In the genomic region with DNA sequence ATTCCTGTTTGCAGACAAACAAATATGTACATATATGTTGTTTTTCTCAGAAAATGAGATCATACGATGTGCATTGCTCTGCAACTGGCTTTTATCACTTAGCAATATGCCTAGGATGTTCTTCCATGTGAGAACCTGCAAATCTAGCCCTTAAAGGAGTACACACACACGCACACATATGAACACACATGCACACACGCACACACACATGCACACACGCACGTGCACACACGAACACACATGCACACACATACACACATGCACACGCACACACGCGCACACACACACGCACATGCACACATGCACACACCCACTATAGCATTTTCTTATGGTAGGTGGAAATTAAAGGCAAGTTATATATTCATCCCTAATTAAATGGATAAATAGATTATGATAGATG, we compare ENCODE assay signal across 27 cellular contexts. TPM values are rescaled to one million over a fixed set of nuclear protein-coding genes. Genes with fewer than 3 reads are reported as not detected.
"Had no signal": no experiment of that assay in that cellular context is flagged by ENCODE, and none has a peak within 500 bp of the region (broad histone marks: within the 10 kb centered on the region; RNA-seq: fewer than 3 reads in every experiment).

No MANE protein-coding gene starts in this region.

- H3K27me3 ChIP-seq: adrenal gland had no signal

- H3K4me2 ChIP-seq: PC-9 had no signal

- H3K4me3 Mint-ChIP-seq: activated CD4-positive, alpha-beta memory T cell treated with anti-CD3 and anti-CD28 coated beads, Interleukin-2, amount 10 ng/mL, durations not matched to agents 7 days and 5 days; activated naive CD4-positive, alpha-beta T cell treated with anti-CD3 and anti-CD28 coated beads for 36 hours; activated naive CD8-positive, alpha-beta T cell treated with anti-CD3 and anti-CD28 coated beads, Interleukin-2, amount 10 ng/mL, durations not matched to agents 7 days and 5 days; activated T-helper 17 cell treated with anti-CD3 and anti-CD28 coated beads, Interleukin-2, amount 50 U/mL, for 72 hours; T-cell had no signal

- H3K4me3 ChIP-seq: adrenal gland, PC-9 had no signal

- ATAC-seq: activated T-helper 17 cell treated with anti-CD3 and anti-CD28 coated beads, Interleukin-2, amount 50 U/mL, for 72 hours; T-cell had no signal

- DNase-seq: activated CD4-positive, alpha-beta memory T cell treated with anti-CD3 and anti-CD28 coated beads, Interleukin-2, amount 10 ng/mL, durations not matched to agents 7 days and 5 days; activated CD4-positive, alpha-beta T cell treated with anti-CD3 and anti-CD28 coated beads, Interleukin-2, amount 50 U/mL, for 1 hour; activated CD4-positive, CD25-positive, alpha-beta regulatory T cell; activated gamma-delta T cell; activated naive CD4-positive, alpha-beta T cell treated with anti-CD3 and anti-CD28 coated beads for 36 hours; activated naive CD8-positive, alpha-beta T cell treated with anti-CD3 and anti-CD28 coated beads, Interleukin-2, amount 10 ng/mL, durations not matched to agents 7 days and 5 days; activated T-cell treated with anti-CD3 and anti-CD28 coated beads for 4 hours; activated T-cell treated with anti-CD3 and anti-CD28 coated beads, Interleukin-2, amount 50 U/mL, for 48 hours; adrenal gland; anterior cingulate cortex; central memory CD4-positive, alpha-beta T cell; KG1; MV-4-11; NCI-H1105; NCI-H1436 treated with DMSO at 0.1 percent for 48 hours; NCI-H187; NCI-H2081; NCI-H524; PC-9; SHP77 treated with DMSO at 0.1 percent for 48 hours; T-cell had no signal

- H3K4me1 Mint-ChIP-seq: activated CD4-positive, alpha-beta memory T cell treated with anti-CD3 and anti-CD28 coated beads, Interleukin-2, amount 10 ng/mL, durations not matched to agents 7 days and 5 days; activated naive CD8-positive, alpha-beta T cell treated with anti-CD3 and anti-CD28 coated beads, Interleukin-2, amount 10 ng/mL, durations not matched to agents 7 days and 5 days; activated T-helper 17 cell treated with anti-CD3 and anti-CD28 coated beads, Interleukin-2, amount 50 U/mL, for 72 hours; T-cell had no signal

- H3K27ac ChIP-seq: adrenal gland, PC-9, VCaP had no signal

- H3K9me3 ChIP-seq: adrenal gland had no signal

- H3K27ac Mint-ChIP-seq: activated CD4-positive, alpha-beta memory T cell treated with anti-CD3 and anti-CD28 coated beads, Interleukin-2, amount 10 ng/mL, durations not matched to agents 7 days and 5 days; activated naive CD4-positive, alpha-beta T cell treated with anti-CD3 and anti-CD28 coated beads for 36 hours; activated naive CD8-positive, alpha-beta T cell treated with anti-CD3 and anti-CD28 coated beads, Interleukin-2, amount 10 ng/mL, durations not matched to agents 7 days and 5 days; activated T-helper 17 cell treated with anti-CD3 and anti-CD28 coated beads, Interleukin-2, amount 50 U/mL, for 72 hours; T-cell had no signal

- H3K27me3 Mint-ChIP-seq: activated CD4-positive, alpha-beta memory T cell treated with anti-CD3 and anti-CD28 coated beads, Interleukin-2, amount 10 ng/mL, durations not matched to agents 7 days and 5 days; activated naive CD8-positive, alpha-beta T cell treated with anti-CD3 and anti-CD28 coated beads, Interleukin-2, amount 10 ng/mL, durations not matched to agents 7 days and 5 days; activated T-helper 17 cell treated with anti-CD3 and anti-CD28 coated beads, Interleukin-2, amount 50 U/mL, for 72 hours had no signal

- H3K36me3 Mint-ChIP-seq: activated naive CD8-positive, alpha-beta T cell treated with anti-CD3 and anti-CD28 coated beads, Interleukin-2, amount 10 ng/mL, durations not matched to agents 7 days and 5 days had no signal

- H3K36me3 ChIP-seq: adrenal gland had no signal

- H2AFZ ChIP-seq: PC-9 had no signal

- H3K4me1 ChIP-seq: adrenal gland had no signal

RNA-seq across cellular contexts. Expression of a gene that starts 8.1 kb away (rescaled TPM):
- total RNA-seq: activated CD4-positive, alpha-beta memory T cell treated with anti-CD3 and anti-CD28 coated beads, Interleukin-2, amount 10 ng/mL, durations not matched to agents 7 days and 5 days; activated CD8-positive, alpha-beta memory T cell treated with anti-CD3 and anti-CD28 coated beads for 36 hours; activated naive CD4-positive, alpha-beta T cell treated with anti-CD3 and anti-CD28 coated beads for 36 hours; activated naive CD8-positive, alpha-beta T cell treated with anti-CD3 and anti-CD28 coated beads, Interleukin-2, amount 10 ng/mL, durations not matched to agents 7 days and 5 days; activated T-helper 17 cell treated with anti-CD3 and anti-CD28 coated beads, Interleukin-2, amount 50 U/mL, for 72 hours; MCF 10A; PC-9; SK-MEL-5; T-helper 2 cell treated with Interferon-gamma antibody and Interleukin-4, amounts not matched to agents 100 ng/mL and 5 ng/mL, for 36 hours had no signal
